ENCODE assay signal across 23 cellular contexts in genomic region chr6:36352477-36353157, GRCh38. TPM values are rescaled to one million over a fixed set of nuclear protein-coding genes. Genes with fewer than 3 reads are reported as not detected.
"Had no signal": no experiment of that assay in that cellular context is flagged by ENCODE, and none has a peak within 500 bp of the region (broad histone marks: within the 10 kb centered on the region; RNA-seq: fewer than 3 reads in every experiment).

No MANE protein-coding gene starts in this region.

- H3K4me3 ChIP-seq: colonic mucosa, heart left ventricle, mucosa of descending colon, ovary, smooth muscle cell, thoracic aorta had no signal

- H3K27ac ChIP-seq: colonic mucosa had no signal

- H3K27me3 ChIP-seq: colonic mucosa, ovary had no signal

- FAIRE-seq: islet of Langerhans, urothelium cell line had no signal

- H3K9me3 Mint-ChIP-seq: natural killer cell had no signal

- H3K27me3 Mint-ChIP-seq: progenitor cell of endocrine pancreas had no signal

- H3K4me3 Mint-ChIP-seq: natural killer cell, neural crest cell had no signal

- H3K27ac Mint-ChIP-seq: natural killer cell, progenitor cell of endocrine pancreas had no signal

- H3K36me3 ChIP-seq: colonic mucosa, heart left ventricle, ovary, thoracic aorta had no signal

- DNase-seq: colonic mucosa; foreskin melanocyte; heart left ventricle; hypothalamus; natural killer cell; right cardiac atrium; stimulated activated CD4-positive, alpha-beta T cell treated with anti-CD3 and anti-CD28 coated beads, Interleukin-2, amount 100 ng/mL, for 48 hours; stimulated activated naive CD4-positive, alpha-beta T cell treated with Interleukin-2 at 50 U/mL for 16 hours had no signal

- H3K4me1 ChIP-seq: colonic mucosa had no signal

- H3K36me3 Mint-ChIP-seq: natural killer cell had no signal

- H3K9me3 ChIP-seq: colonic mucosa, mucosa of descending colon, ovary, thoracic aorta had no signal

RNA-seq across cellular contexts. Expression of gene BNIP5, which starts 15.9 kb away (rescaled TPM):
- total RNA-seq: cerebellum, dermis blood vessel endothelial cell, glomerular endothelial cell, heart left ventricle, left lobe of liver, lower leg skin, mammary epithelial cell, natural killer cell, neural crest cell, smooth muscle cell, thoracic aorta had no signal
- polyA plus RNA-seq: esophagus, heart left ventricle, mammary epithelial cell, smooth muscle cell had no signal

RNA-seq across cellular contexts. Expression of gene ETV7, which starts 34.9 kb away (rescaled TPM):
- total RNA-seq: cerebellum, neural crest cell, progenitor cell of endocrine pancreas, smooth muscle cell had no signal
